Comparison of ENCODE assay signal across 8 cellular contexts in genomic region chr14:50062438-50063039, GRCh38. TPM values are rescaled to one million over a fixed set of nuclear protein-coding genes. Genes with fewer than 3 reads are reported as not detected.
DNase-seq lines count a peak whose midpoint lies in the region; ATAC-seq and TF ChIP-seq lines count a peak whose summit lies in the region.

No MANE protein-coding gene starts in this region.

- no peak overlapping the region for H3K4me3 ChIP-seq in AG10803 (ENCODE audit: low read length)
- H3K4me3 ChIP-seq in gastroesophageal sphincter: no peak overlapping the region

- no peaks in the 10 kb centered on the region for H3K9me3 Mint-ChIP-seq in activated T-cell treated with anti-CD3 and anti-CD28 coated beads, Interleukin-2, amount 50 U/mL, for 4 hours

- H3K4me3 Mint-ChIP-seq in activated T-cell treated with anti-CD3 and anti-CD28 coated beads, Interleukin-2, amount 50 U/mL, for 4 hours: peak overlapping the region; percentile 90

- peaks cover 90% of the 10 kb centered on the region for H3K4me1 Mint-ChIP-seq in activated T-cell treated with anti-CD3 and anti-CD28 coated beads, Interleukin-2, amount 50 U/mL, for 4 hours (ENCODE audit: low read depth)

- TF ChIP-seq EP300 in gastroesophageal sphincter (IDR thresholded peaks at IDR 0.05): no peak

- H3K27me3 Mint-ChIP-seq in activated T-cell treated with anti-CD3 and anti-CD28 coated beads, Interleukin-2, amount 50 U/mL, for 4 hours (ENCODE audit: low read depth): no peaks in the 10 kb centered on the region

- H3K9me3 ChIP-seq in gastroesophageal sphincter: no peaks in the 10 kb centered on the region

- TF ChIP-seq CTCF in AG10803 (conservative IDR thresholded peaks at IDR 0.05; ENCODE audit: low read length) (peak; percentile 7; the same call in 1 of the 2 replicates), gastroesophageal sphincter (IDR thresholded peaks at IDR 0.05) (no peak)

- peaks cover 5% of the 10 kb centered on the region for H3K36me3 Mint-ChIP-seq in activated T-cell treated with anti-CD3 and anti-CD28 coated beads, Interleukin-2, amount 50 U/mL, for 4 hours (ENCODE audit: insufficient read depth)

- no peak for TF ChIP-seq POLR2A in gastroesophageal sphincter (IDR thresholded peaks at IDR 0.05)

- DNase-seq in AG10803 (ENCODE audit: low read depth) (peak; percentile 67), NOMO-1 treated with dmso at 0.1 percent for 144 hours (lab: John Stamatoyannopoulos, UW; ENCODE audit: unreplicated experiment) (peak; percentile 76), SKM-1 (lab: John Stamatoyannopoulos, UW; ENCODE audit: unreplicated experiment) (no peak)
- DNase-seq in activated T-cell treated with anti-CD3 and anti-CD28 coated beads, Interleukin-2, amount 50 U/mL, for 4 hours: peak; percentile 80
- DNase-seq in stimulated activated CD4-positive, alpha-beta T cell treated with anti-CD3 and anti-CD28 coated beads, Interleukin-15, amount 100 ng/mL, for 24 hours: peak; percentile 84

- ATAC-seq in GM21529 (IDR thresholded peaks at IDR 0.05; ENCODE audit: unreplicated experiment) (peak; percentile 26), gastroesophageal sphincter (no peak), GM19395 (IDR thresholded peaks at IDR 0.05; ENCODE audit: unreplicated experiment) (no peak)
- ATAC-seq in activated T-cell treated with anti-CD3 and anti-CD28 coated beads, Interleukin-2, amount 50 U/mL, for 4 hours: peak; percentile 76 to 84

- WGBS in gastroesophageal sphincter (ENCODE audit: low coverage in 1 of 2), 2 donors: 82% methylated on average over 7 of the region's 7 CpGs; no CpG with 5 or more reads in 1 of the 2 donors

- no peaks in the 10 kb centered on the region for H3K27me3 ChIP-seq in gastroesophageal sphincter

- H3K27ac ChIP-seq in gastroesophageal sphincter: peak overlapping the region in 3 of 4 donors; percentile 74 to 77 (median 75)

- no peaks in the 10 kb centered on the region for H3K36me3 ChIP-seq in gastroesophageal sphincter

- H3K4me1 ChIP-seq in gastroesophageal sphincter: peaks cover 0 to 28% (median 16%) of the 10 kb centered on the region in 3 donors

RNA-seq across cellular contexts. Expression of gene VCPKMT, which starts 53.8 kb away (rescaled TPM):
- 10 to 100 TPM; 16.0 to 21.8 (median 19.4) TPM for total RNA-seq in activated T-cell treated with anti-CD3 and anti-CD28 coated beads, Interleukin-2, amount 50 U/mL, for 4 hours
- total RNA-seq in gastroesophageal sphincter: 1 to 10 TPM in 3 of 4 donors, under 1 TPM in 1; 0.69 to 8.2 (median 4.9) TPM

Comparison
In these comparisons a context has a peak if more than half of its experiments do, and no peak if none do; other contexts are left out.
1. ATAC-seq: peak in GM21529 (single experiment) and activated T-cell treated with anti-CD3 and anti-CD28 coated beads, Interleukin-2, amount 50 U/mL, for 4 hours (2 of 2); none in gastroesophageal sphincter (single experiment) and GM19395 (single experiment).